In genomic region chr1:111142358-111142975, GRCh38 we compare ENCODE assay signal across 13 cellular contexts. TPM values are rescaled to one million over a fixed set of nuclear protein-coding genes. Genes with fewer than 3 reads are reported as not detected.
DNase-seq lines count a peak whose midpoint lies in the region; ATAC-seq and TF ChIP-seq lines count a peak whose summit lies in the region.
"Had no signal": no experiment of that assay in that cellular context is flagged by ENCODE, and none has a peak within 500 bp of the region (broad histone marks: within the 10 kb centered on the region; RNA-seq: fewer than 3 reads in every experiment).

No MANE protein-coding gene starts in this region.

- H3K27ac ChIP-seq in CD4-positive, CD25-positive, alpha-beta regulatory T cell (ENCODE audit: insufficient read depth, low read length, poor library complexity, severe bottlenecking) = no peak overlapping the region
- no peak overlapping the region for H3K27ac ChIP-seq in HEK293 (ENCODE audit: extremely low read depth, low read depth, low read length)
- no peak overlapping the region for H3K27ac ChIP-seq in mesodermal cell (ENCODE audit: low read depth, low read length, severe bottlenecking)
- no peak overlapping the region for H3K27ac ChIP-seq in right atrium auricular region
- H3K27ac ChIP-seq in heart right ventricle = peak overlapping the region in 1 of 10 donors; percentile 98
- H3K27ac ChIP-seq: SJSA1 had no signal

- POLR2A ChIA-PET in HEK293 (lab: Yijun Ruan, JAX) = no interaction called here

- peak overlapping the region; percentile 98 for H3K9ac ChIP-seq in adipocyte (ENCODE audit: low read length)

- WGBS in mesodermal cell (ENCODE audit: insufficient coverage in 2 of 2), 2 experiments = 83 to 100% methylated on average over 1 of the region's 5 CpGs
- 72 to 74% methylated on average over 5 of the region's 5 CpGs for WGBS in heart right ventricle, 2 donors

- ATAC-seq in CD4-positive, CD25-positive, alpha-beta regulatory T cell (ENCODE audit: low read depth in 2 of 2) = no peak
- ATAC-seq in GM19463 (IDR thresholded peaks at IDR 0.05; ENCODE audit: unreplicated experiment) = no peak
- no peak for ATAC-seq in heart right ventricle
- ATAC-seq: effector memory CD8-positive, alpha-beta T cell had no signal

- no peaks in the 10 kb centered on the region for H3K9me3 Mint-ChIP-seq in CD4-positive, CD25-positive, alpha-beta regulatory T cell
- H3K9me3 Mint-ChIP-seq: effector memory CD8-positive, alpha-beta T cell had no signal

- no peak for DNase-seq in CD4-positive, CD25-positive, alpha-beta regulatory T cell
- DNase-seq in adipocyte (ENCODE audit: low read depth) = no peak
- DNase-seq in NCI-H1436 (lab: John Stamatoyannopoulos, UW) = no peak
- no peak for DNase-seq in right atrium auricular region (ENCODE audit: low spot score)
- DNase-seq in heart right ventricle = no peak
- DNase-seq: activated CD4-positive, alpha-beta T cell treated with anti-CD3 and anti-CD28 coated beads, Interleukin-2, amount 50 U/mL, for 4 hours; effector memory CD8-positive, alpha-beta T cell; NCI-H446 treated with DMSO at 0.1 percent for 48 hours had no signal

- CTCF ChIA-PET in HEK293 (lab: Yijun Ruan, JAX) = interaction anchor here (0.7 kb wide), 1 partner anchor 134 kb away, joined by 3 read pairs; no protein-coding TSS in a partner anchor

- H3K36me3 Mint-ChIP-seq in CD4-positive, CD25-positive, alpha-beta regulatory T cell = peaks cover 14% of the 10 kb centered on the region

- H3K4me3 ChIP-seq in CD4-positive, CD25-positive, alpha-beta regulatory T cell (ENCODE audit: low read depth, low read length) = peak overlapping the region; percentile 89
- no peak overlapping the region for H3K4me3 ChIP-seq in HEK293 (ENCODE audit: low read depth, low read length)
- peak overlapping the region; percentile 99 for H3K4me3 ChIP-seq in adipocyte (ENCODE audit: low read length)
- peak overlapping the region; percentile 93 for H3K4me3 ChIP-seq in mesodermal cell (ENCODE audit: extremely low read depth, insufficient read depth, low read length, poor library complexity, severe bottlenecking)
- H3K4me3 ChIP-seq in right atrium auricular region = no peak overlapping the region
- H3K4me3 ChIP-seq in heart right ventricle = peak overlapping the region in 1 of 10 donors; percentile 89
- H3K4me3 ChIP-seq: SJSA1 had no signal

- intact Hi-C loops in heart right ventricle (cut with DNase I) = no loop called here

- peak overlapping the region in 2 of 4 donors; percentile 37 to 48 for H3K4me3 Mint-ChIP-seq in CD4-positive, CD25-positive, alpha-beta regulatory T cell

- no peaks in the 10 kb centered on the region for H3K27me3 ChIP-seq in CD4-positive, CD25-positive, alpha-beta regulatory T cell (ENCODE audit: control insufficient read depth, insufficient read depth, low read length)
- H3K27me3 ChIP-seq in adipocyte (replicated peaks; ENCODE audit: control insufficient read depth, insufficient read depth, low read length) = no peaks in the 10 kb centered on the region
- no peaks in the 10 kb centered on the region for H3K27me3 ChIP-seq in right atrium auricular region
- no peaks in the 10 kb centered on the region for H3K27me3 ChIP-seq in heart right ventricle
- H3K27me3 ChIP-seq: neutrophil, SJSA1 had no signal

- no peak overlapping the region for H3K27ac Mint-ChIP-seq in CD4-positive, CD25-positive, alpha-beta regulatory T cell

- peaks cover 40 to 77% (median 60%) of the 10 kb centered on the region in 4 donors for H3K4me1 Mint-ChIP-seq in CD4-positive, CD25-positive, alpha-beta regulatory T cell

- H3K36me3 ChIP-seq in CD4-positive, CD25-positive, alpha-beta regulatory T cell (ENCODE audit: control insufficient read depth, insufficient read depth, low read length) = peaks cover 3% of the 10 kb centered on the region
- H3K36me3 ChIP-seq in HEK293 (ENCODE audit: control insufficient read depth in 2 of 2, insufficient read depth in 1 of 2, low read length in 2 of 2) (peaks cover 0 to 11% of the 10 kb centered on the region in 2 experiments; a peak in 2 of 3 replicates), adipocyte (ENCODE audit: control insufficient read depth, insufficient read depth, low read length, severe bottlenecking) (peaks cover 14% of the 10 kb centered on the region), mesodermal cell (ENCODE audit: control insufficient read depth, insufficient read depth, low read length) (peaks cover 6% of the 10 kb centered on the region), right atrium auricular region (no peaks in the 10 kb centered on the region), heart right ventricle (peaks cover 0 to 17% (median 0%) of the 10 kb centered on the region in 9 donors)

- no peaks in the 10 kb centered on the region for H3K9me3 ChIP-seq in CD4-positive, CD25-positive, alpha-beta regulatory T cell (ENCODE audit: control insufficient read depth in 2 of 2, low read length in 2 of 2)
- H3K9me3 ChIP-seq in HEK293 (ENCODE audit: control insufficient read depth, insufficient read depth, low read depth, low read length) (no peaks in the 10 kb centered on the region), adipocyte (ENCODE audit: control insufficient read depth, low read length) (no peaks in the 10 kb centered on the region), mesodermal cell (ENCODE audit: control insufficient read depth, low read length) (no peaks in the 10 kb centered on the region), right atrium auricular region (no peaks in the 10 kb centered on the region), heart right ventricle (no peaks in the 10 kb centered on the region)
- H3K9me3 ChIP-seq: neutrophil, SJSA1 had no signal

- no peaks in the 10 kb centered on the region for H3K27me3 Mint-ChIP-seq in CD4-positive, CD25-positive, alpha-beta regulatory T cell
- H3K27me3 Mint-ChIP-seq: effector memory CD8-positive, alpha-beta T cell had no signal

- peaks cover 40% of the 10 kb centered on the region for H3K4me1 ChIP-seq in CD4-positive, CD25-positive, alpha-beta regulatory T cell (ENCODE audit: control insufficient read depth, insufficient read depth, low read length, poor library complexity, severe bottlenecking)
- H3K4me1 ChIP-seq in HEK293 (ENCODE audit: control insufficient read depth, insufficient read depth, low read length) = peaks cover 13% of the 10 kb centered on the region; the same call in 1 of the 2 replicates
- peaks cover 44% of the 10 kb centered on the region for H3K4me1 ChIP-seq in adipocyte (ENCODE audit: control insufficient read depth, insufficient read depth, low read length)
- peaks cover 22% of the 10 kb centered on the region for H3K4me1 ChIP-seq in mesodermal cell (ENCODE audit: control insufficient read depth, insufficient read depth, low read length, poor library complexity, severe bottlenecking)
- peaks cover 0 to 37% of the 10 kb centered on the region in 2 donors for H3K4me1 ChIP-seq in right atrium auricular region
- peaks cover 3 to 61% (median 33%) of the 10 kb centered on the region in 9 donors for H3K4me1 ChIP-seq in heart right ventricle
- H3K4me1 ChIP-seq: SJSA1 had no signal

- no peak for TF ChIP-seq CTCF in HEK293 (tag by site-specific recombination; IDR thresholded peaks at IDR 0.05)
- TF ChIP-seq CTCF in right atrium auricular region (IDR thresholded peaks at IDR 0.05) = no peak
- no peak for TF ChIP-seq CTCF in heart right ventricle (IDR thresholded peaks at IDR 0.05)

TF ChIP-seq in HEK293, 187 proteins besides CTCF, POLR2A, EP300 and RAD21:
- no peak for TF ChIP-seq ZNF302 (tag by site-specific recombination; IDR thresholded peaks at IDR 0.05; ENCODE audit: low read depth)
- TF ChIP-seq ZNF341 (tag by site-specific recombination; IDR thresholded peaks at IDR 0.05; ENCODE audit: low read depth) = 0 out of 2 replicates have a peak, but pooled peaks have one; percentile 27
- no peak for TF ChIP-seq ZNF777 (tag by site-specific recombination; IDR thresholded peaks at IDR 0.05; ENCODE audit: borderline replicate concordance)

RNA-seq across cellular contexts. Expression of gene CEPT1, which starts 2.4 kb away (rescaled TPM):
- 22.6 TPM for total RNA-seq in CD4-positive, CD25-positive, alpha-beta regulatory T cell
- 10 to 100 TPM; 19.9 to 37.5 (median 27.7) TPM for polyA plus RNA-seq in CD4-positive, CD25-positive, alpha-beta regulatory T cell
- polyA plus RNA-seq in mesodermal cell (2013, experiment 1 of 2) = 44.0 TPM
- polyA plus RNA-seq in mesodermal cell (2013, experiment 2 of 2) = 41.6 TPM
- total RNA-seq in right atrium auricular region (10 to 100 TPM; 11.6 to 14.0 TPM), heart right ventricle (10 to 100 TPM in 8 of 10 donors, 1 to 10 TPM in 2; 8.5 to 17.2 (median 13.1) TPM)
- polyA plus RNA-seq in heart right ventricle = 10 to 100 TPM in 1 of 2 donors, 1 to 10 TPM in 1; 6.6 to 19.5 TPM

RNA-seq across cellular contexts. Expression of gene DRAM2, which starts 2.6 kb away (rescaled TPM):
- total RNA-seq in CD4-positive, CD25-positive, alpha-beta regulatory T cell = 37.2 TPM
- polyA plus RNA-seq in CD4-positive, CD25-positive, alpha-beta regulatory T cell = 100 to 1,000 TPM in 1 of 4 donors, 10 to 100 TPM in 3; 86.7 to 112 (median 95.9) TPM
- 89.7 TPM for polyA plus RNA-seq in mesodermal cell (2013, experiment 1 of 2)
- polyA plus RNA-seq in mesodermal cell (2013, experiment 2 of 2) = 91.5 TPM
- total RNA-seq in right atrium auricular region (10 to 100 TPM; 33.0 to 56.4 TPM), heart right ventricle (10 to 100 TPM; 26.7 to 49.5 (median 34.6) TPM)
- 10 to 100 TPM; 33.8 to 35.1 TPM for polyA plus RNA-seq in heart right ventricle

RNA-seq across cellular contexts. Expression of gene DENND2D, which starts 58.0 kb away (rescaled TPM):
- total RNA-seq in CD4-positive, CD25-positive, alpha-beta regulatory T cell = 83.8 TPM
- 100 to 1,000 TPM in 3 of 4 donors, 10 to 100 TPM in 1; 85.6 to 196 (median 119) TPM for polyA plus RNA-seq in CD4-positive, CD25-positive, alpha-beta regulatory T cell
- polyA plus RNA-seq in mesodermal cell (2013, experiment 1 of 2) = not detected
- not detected for polyA plus RNA-seq in mesodermal cell (2013, experiment 2 of 2)
- total RNA-seq in right atrium auricular region = 1 to 10 TPM; 1.7 to 5.7 TPM
- 10 to 100 TPM in 1 of 10 donors, 1 to 10 TPM in 3, under 1 TPM in 6; 0.46 to 11.9 (median 0.85) TPM for total RNA-seq in heart right ventricle
- 1 to 10 TPM; 1.1 to 2.3 TPM for polyA plus RNA-seq in heart right ventricle
- total RNA-seq: SJSA1 had no signal

Comparison
In these comparisons a context has a peak if more than half of its experiments do, and no peak if none do; other contexts are left out.
1. H3K4me3 ChIP-seq: peak in CD4-positive, CD25-positive, alpha-beta regulatory T cell (single experiment), adipocyte (single experiment) and mesodermal cell (single experiment); none in HEK293 (single experiment) and right atrium auricular region (0 of 2).